In genomic region chr3:52787672-52788625, GRCh38 we compare ENCODE assay signal across 1 cellular context.
TF ChIP-seq lines count a peak whose summit lies in the region.

No MANE protein-coding gene starts in this region.

TF ChIP-seq in HepG2, 621 proteins besides CTCF, POLR2A, EP300 and RAD21 (continued from another document):
- TF ChIP-seq PATZ1 (CRISPR knock-in tag; IDR thresholded peaks at IDR 0.05) (peak; percentile 80), SALL1 (CRISPR knock-in tag; IDR thresholded peaks at IDR 0.05) (0 out of 2 replicates have a peak, but pooled peaks have one; percentile 8), TEAD3 (CRISPR knock-in tag; optimal IDR thresholded peaks at IDR 0.05; ENCODE audit: borderline replicate concordance) (peak; percentile 10), MAX (IDR thresholded peaks at IDR 0.05) (peak; percentile 35; the same call in 1 of the 2 replicates), MXI1 (IDR thresholded peaks at IDR 0.05; ENCODE audit: borderline replicate concordance, low read depth, low read length) (peak; percentile 33; the same call in 1 of the 3 replicates), ZNF546 (CRISPR knock-in tag; conservative IDR thresholded peaks at IDR 0.05) (0 out of 2 replicates have a peak, but pooled peaks have one; percentile 67), ZNF616 (CRISPR knock-in tag; IDR thresholded peaks at IDR 0.05; ENCODE audit: low read depth) (no peak), FOXO1 (CRISPR knock-in tag; IDR thresholded peaks at IDR 0.05) (0 out of 2 replicates have a peak, but pooled peaks have one; percentile 7), ZNF121 (CRISPR knock-in tag; IDR thresholded peaks at IDR 0.05) (peak; percentile 77), ZNF451 (CRISPR knock-in tag; IDR thresholded peaks at IDR 0.05) (no peak), ZNF574 (CRISPR knock-in tag; IDR thresholded peaks at IDR 0.05) (peak; percentile 68; the same call in 1 of the 2 replicates), XRCC5 (optimal IDR thresholded peaks at IDR 0.05; ENCODE audit: low read length) (peak; percentile 18), ZNF501 (CRISPR knock-in tag; IDR thresholded peaks at IDR 0.05) (no peak), ZNF292 (CRISPR knock-in tag; IDR thresholded peaks at IDR 0.05; ENCODE audit: borderline replicate concordance, low read depth) (peak; percentile 65; the same call in 1 of the 2 replicates), REL (CRISPR knock-in tag; conservative IDR thresholded peaks at IDR 0.05) (no peak), MAZ (IDR thresholded peaks at IDR 0.05; ENCODE audit: borderline replicate concordance, low read depth, low read length) (no peak), MAZ (CRISPR knock-in tag; IDR thresholded peaks at IDR 0.05; ENCODE audit: low read depth) (no peak), ELF1 (CRISPR knock-in tag; IDR thresholded peaks at IDR 0.05) (no peak), LCORL (IDR thresholded peaks at IDR 0.05) (no peak), LCORL (CRISPR knock-in tag; IDR thresholded peaks at IDR 0.05) (peak; percentile 69), ASH2L (IDR thresholded peaks at IDR 0.05; ENCODE audit: insufficient read length, low read depth, low read length) (peak; percentile 28), RAD51 (IDR thresholded peaks at IDR 0.05; ENCODE audit: borderline replicate concordance) (no peak), ZNF337 (CRISPR knock-in tag; IDR thresholded peaks at IDR 0.05; ENCODE audit: borderline replicate concordance, low read depth) (0 out of 2 replicates have a peak, but pooled peaks have one; percentile 74), ZMYM4 (CRISPR knock-in tag; IDR thresholded peaks at IDR 0.05) (0 out of 2 replicates have a peak, but pooled peaks have one; percentile 41), GATAD1 (CRISPR knock-in tag; IDR thresholded peaks at IDR 0.05) (no peak), ZNF136 (CRISPR knock-in tag; IDR thresholded peaks at IDR 0.05; ENCODE audit: low read depth) (0 out of 2 replicates have a peak, but pooled peaks have one; percentile 54), XBP1 (CRISPR knock-in tag; IDR thresholded peaks at IDR 0.05) (no peak), ZNF274 (CRISPR knock-in tag; IDR thresholded peaks at IDR 0.05) (no peak), ZNF670 (CRISPR knock-in tag; IDR thresholded peaks at IDR 0.05; ENCODE audit: borderline replicate concordance) (no peak), WIZ (CRISPR knock-in tag; IDR thresholded peaks at IDR 0.05) (no peak), SRSF1 (optimal IDR thresholded peaks at IDR 0.05; ENCODE audit: low read depth, low read length) (peak; percentile 46), RARA (CRISPR knock-in tag; IDR thresholded peaks at IDR 0.05) (no peak), ZFY (CRISPR knock-in tag; IDR thresholded peaks at IDR 0.05) (peak; percentile 17; the same call in 1 of the 2 replicates), ZNF83 (CRISPR knock-in tag; IDR thresholded peaks at IDR 0.05; ENCODE audit: borderline replicate concordance) (no peak), KDM4B (CRISPR knock-in tag; IDR thresholded peaks at IDR 0.05) (no peak), DRAP1 (CRISPR knock-in tag; IDR thresholded peaks at IDR 0.05) (0 out of 2 replicates have a peak, but pooled peaks have one; percentile 22), FOXK2 (IDR thresholded peaks at IDR 0.05) (no peak), ISL2 (CRISPR knock-in tag; IDR thresholded peaks at IDR 0.05) (no peak)
- TF ChIP-seq, protein P1, sequence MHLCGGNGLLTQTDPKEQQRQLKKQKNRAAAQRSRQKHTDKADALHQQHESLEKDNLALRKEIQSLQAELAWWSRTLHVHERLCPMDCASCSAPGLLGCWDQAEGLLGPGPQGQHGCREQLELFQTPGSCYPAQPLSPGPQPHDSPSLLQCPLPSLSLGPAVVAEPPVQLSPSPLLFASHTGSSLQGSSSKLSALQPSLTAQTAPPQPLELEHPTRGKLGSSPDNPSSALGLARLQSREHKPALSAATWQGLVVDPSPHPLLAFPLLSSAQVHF (CRISPR knock-in tag; IDR thresholded peaks at IDR 0.05): peak; percentile 44; the same call in 1 of the 2 replicates
- TF ChIP-seq, protein P2, sequence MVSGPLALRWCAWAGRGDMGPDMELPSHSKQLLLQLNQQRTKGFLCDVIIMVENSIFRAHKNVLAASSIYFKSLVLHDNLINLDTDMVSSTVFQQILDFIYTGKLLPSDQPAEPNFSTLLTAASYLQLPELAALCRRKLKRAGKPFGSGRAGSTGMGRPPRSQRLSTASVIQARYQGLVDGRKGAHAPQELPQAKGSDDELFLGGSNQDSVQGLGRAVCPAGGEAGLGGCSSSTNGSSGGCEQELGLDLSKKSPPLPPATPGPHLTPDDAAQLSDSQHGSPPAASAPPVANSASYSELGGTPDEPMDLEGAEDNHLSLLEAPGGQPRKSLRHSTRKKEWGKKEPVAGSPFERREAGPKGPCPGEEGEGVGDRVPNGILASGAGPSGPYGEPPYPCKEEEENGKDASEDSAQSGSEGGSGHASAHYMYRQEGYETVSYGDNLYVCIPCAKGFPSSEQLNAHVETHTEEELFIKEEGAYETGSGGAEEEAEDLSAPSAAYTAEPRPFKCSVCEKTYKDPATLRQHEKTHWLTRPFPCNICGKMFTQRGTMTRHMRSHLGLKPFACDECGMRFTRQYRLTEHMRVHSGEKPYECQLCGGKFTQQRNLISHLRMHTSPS (CRISPR knock-in tag; IDR thresholded peaks at IDR 0.05; ENCODE audit: low read depth): peak; percentile 60; the same call in 1 of the 2 replicates
- TF ChIP-seq, protein P3, sequence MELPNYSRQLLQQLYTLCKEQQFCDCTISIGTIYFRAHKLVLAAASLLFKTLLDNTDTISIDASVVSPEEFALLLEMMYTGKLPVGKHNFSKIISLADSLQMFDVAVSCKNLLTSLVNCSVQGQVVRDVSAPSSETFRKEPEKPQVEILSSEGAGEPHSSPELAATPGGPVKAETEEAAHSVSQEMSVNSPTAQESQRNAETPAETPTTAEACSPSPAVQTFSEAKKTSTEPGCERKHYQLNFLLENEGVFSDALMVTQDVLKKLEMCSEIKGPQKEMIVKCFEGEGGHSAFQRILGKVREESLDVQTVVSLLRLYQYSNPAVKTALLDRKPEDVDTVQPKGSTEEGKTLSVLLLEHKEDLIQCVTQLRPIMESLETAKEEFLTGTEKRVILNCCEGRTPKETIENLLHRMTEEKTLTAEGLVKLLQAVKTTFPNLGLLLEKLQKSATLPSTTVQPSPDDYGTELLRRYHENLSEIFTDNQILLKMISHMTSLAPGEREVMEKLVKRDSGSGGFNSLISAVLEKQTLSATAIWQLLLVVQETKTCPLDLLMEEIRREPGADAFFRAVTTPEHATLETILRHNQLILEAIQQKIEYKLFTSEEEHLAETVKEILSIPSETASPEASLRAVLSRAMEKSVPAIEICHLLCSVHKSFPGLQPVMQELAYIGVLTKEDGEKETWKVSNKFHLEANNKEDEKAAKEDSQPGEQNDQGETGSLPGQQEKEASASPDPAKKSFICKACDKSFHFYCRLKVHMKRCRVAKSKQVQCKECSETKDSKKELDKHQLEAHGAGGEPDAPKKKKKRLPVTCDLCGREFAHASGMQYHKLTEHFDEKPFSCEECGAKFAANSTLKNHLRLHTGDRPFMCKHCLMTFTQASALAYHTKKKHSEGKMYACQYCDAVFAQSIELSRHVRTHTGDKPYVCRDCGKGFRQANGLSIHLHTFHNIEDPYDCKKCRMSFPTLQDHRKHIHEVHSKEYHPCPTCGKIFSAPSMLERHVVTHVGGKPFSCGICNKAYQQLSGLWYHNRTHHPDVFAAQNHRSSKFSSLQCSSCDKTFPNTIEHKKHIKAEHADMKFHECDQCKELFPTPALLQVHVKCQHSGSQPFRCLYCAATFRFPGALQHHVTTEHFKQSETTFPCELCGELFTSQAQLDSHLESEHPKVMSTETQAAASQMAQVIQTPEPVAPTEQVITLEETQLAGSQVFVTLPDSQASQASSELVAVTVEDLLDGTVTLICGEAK (IDR thresholded peaks at IDR 0.05): no peak
- TF ChIP-seq, protein P3 (CRISPR knock-in tag; IDR thresholded peaks at IDR 0.05): no peak
- TF ChIP-seq, protein P4, sequence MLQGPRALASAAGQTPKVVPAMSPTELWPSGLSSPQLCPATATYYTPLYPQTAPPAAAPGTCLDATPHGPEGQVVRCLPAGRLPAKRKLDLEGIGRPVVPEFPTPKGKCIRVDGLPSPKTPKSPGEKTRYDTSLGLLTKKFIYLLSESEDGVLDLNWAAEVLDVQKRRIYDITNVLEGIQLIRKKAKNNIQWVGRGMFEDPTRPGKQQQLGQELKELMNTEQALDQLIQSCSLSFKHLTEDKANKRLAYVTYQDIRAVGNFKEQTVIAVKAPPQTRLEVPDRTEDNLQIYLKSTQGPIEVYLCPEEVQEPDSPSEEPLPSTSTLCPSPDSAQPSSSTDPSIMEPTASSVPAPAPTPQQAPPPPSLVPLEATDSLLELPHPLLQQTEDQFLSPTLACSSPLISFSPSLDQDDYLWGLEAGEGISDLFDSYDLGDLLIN (CRISPR knock-in tag; IDR thresholded peaks at IDR 0.05; ENCODE audit: borderline replicate concordance): no peak
